13 cellular contexts compared by ENCODE assay signal in genomic region chr6:16769986-16770376, GRCh38. TPM values are rescaled to one million over a fixed set of nuclear protein-coding genes. Genes with fewer than 3 reads are reported as not detected.
DNase-seq lines count a peak whose midpoint lies in the region; TF ChIP-seq lines count a peak whose summit lies in the region.
"Had no signal": no experiment of that assay in that cellular context is flagged by ENCODE, and none has a peak within 500 bp of the region (broad histone marks: within the 10 kb centered on the region; RNA-seq: fewer than 3 reads in every experiment).

No MANE protein-coding gene starts in this region.

- H3K36me3 ChIP-seq in neural progenitor cell, result no peaks in the 10 kb centered on the region

- no peak overlapping the region for H3K4me3 Mint-ChIP-seq in neural progenitor cell

- H3F3A ChIP-seq in neural progenitor cell (ENCODE audit: low read depth), result no peaks in the 10 kb centered on the region

- no peaks in the 10 kb centered on the region for H4K20me1 ChIP-seq in neural progenitor cell (ENCODE audit: low read depth)

- peak overlapping the region; percentile 29 for H2AFZ ChIP-seq in neural progenitor cell (replicated peaks)

- H3K27me3 Mint-ChIP-seq in neural progenitor cell (ENCODE audit: insufficient read depth, low read depth), result peaks cover 5% of the 10 kb centered on the region

- no peaks in the 10 kb centered on the region for H3K27me3 ChIP-seq in neural progenitor cell

- H3K4me2 ChIP-seq in neural progenitor cell, result no peak overlapping the region

- H3K4me3 ChIP-seq in neural progenitor cell, result no peak overlapping the region
- H3K4me3 ChIP-seq: skin epidermis had no signal

- no peak overlapping the region for H3K27ac Mint-ChIP-seq in neural progenitor cell

- H3K27ac ChIP-seq in neural progenitor cell, result no peak overlapping the region
- H3K27ac ChIP-seq: VCaP had no signal

- H3K79me2 ChIP-seq in neural progenitor cell (ENCODE audit: low read depth), result no peaks in the 10 kb centered on the region

- no peak for TF ChIP-seq CTCF in neural progenitor cell (IDR thresholded peaks at IDR 0.05)

- no peak for TF ChIP-seq POLR2A in erythroblast (IDR thresholded peaks at IDR 0.05; ENCODE audit: low read length)

- DNase-seq in AG20443 (ENCODE audit: low spot score) (peak; percentile 48), LHCN-M2 (ENCODE audit: low read depth) (peak; percentile 85), dermis blood vessel endothelial cell (peak; percentile 39), neural progenitor cell (ENCODE audit: low spot score) (no peak), hepatic stellate cell (ENCODE audit: low spot score) (no peak), iPS-NIHi11 (ENCODE audit: low spot score) (no peak), erythroblast (lab: John Stamatoyannopoulos, UW) (no peak), COR-L47 (lab: John Stamatoyannopoulos, UW) (no peak)
- DNase-seq: DMS79 treated with DMSO at 0.1 percent for 48 hours, NCI-H69 had no signal

- H3K4me1 Mint-ChIP-seq in neural progenitor cell, result peaks cover 13% of the 10 kb centered on the region

- H3K9me3 Mint-ChIP-seq in neural progenitor cell, result no peaks in the 10 kb centered on the region
- H3K9me3 Mint-ChIP-seq: brain had no signal

- no peaks in the 10 kb centered on the region for H3K36me3 Mint-ChIP-seq in neural progenitor cell
- H3K36me3 Mint-ChIP-seq: brain had no signal

- H3K4me1 ChIP-seq in neural progenitor cell, result peaks cover 9% of the 10 kb centered on the region

- H3K9ac ChIP-seq in neural progenitor cell, result no peak overlapping the region

- H3K9me3 ChIP-seq in neural progenitor cell (ENCODE audit: low read depth), result no peaks in the 10 kb centered on the region

RNA-seq across cellular contexts. Expression of gene ATXN1, which starts 8.7 kb away (rescaled TPM):
- 8.2 and 9.9 TPM in 2 replicates for total RNA-seq in LHCN-M2 (2014; rRNA removed)
- 5.8 TPM for polyA plus RNA-seq in LHCN-M2 (2012)
- total RNA-seq in dermis blood vessel endothelial cell, result 14.3 and 15.3 TPM in 2 replicates
- 2.8 and 3.6 TPM in 2 replicates for total RNA-seq in neural progenitor cell (ENCODE audit: low replicate concordance)

Comparison
In these comparisons a context has a peak if more than half of its experiments do, and no peak if none do; other contexts are left out.
1. DNase-seq: peak in AG20443 (single experiment), LHCN-M2 (single experiment) and dermis blood vessel endothelial cell (single experiment); none in neural progenitor cell (single experiment), hepatic stellate cell (single experiment), iPS-NIHi11 (single experiment), erythroblast (0 of 2) and COR-L47 (single experiment).